In the genomic region with DNA sequence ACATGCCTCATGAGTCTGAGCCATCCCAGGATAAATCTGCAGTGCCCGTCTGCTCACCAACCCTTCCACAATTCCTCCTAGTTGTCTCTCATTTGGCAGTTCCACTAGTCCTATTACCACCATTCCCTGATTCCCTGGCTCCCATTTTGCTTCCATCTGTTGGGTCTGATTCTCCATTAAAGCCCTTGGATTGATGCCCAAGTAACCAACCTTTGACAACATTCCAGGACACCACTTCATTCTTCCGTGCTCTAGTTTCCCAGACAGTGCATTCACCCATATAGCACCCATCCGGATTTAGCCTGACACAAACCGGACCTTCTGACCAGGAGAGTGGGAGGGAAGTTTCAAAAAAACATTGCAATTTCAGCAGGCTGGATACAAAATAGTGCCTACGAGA, we compare ENCODE assay signal across 17 cellular contexts.
DNase-seq lines count a peak whose midpoint lies in the region; ATAC-seq and TF ChIP-seq lines count a peak whose summit lies in the region.
"Had no signal": no experiment of that assay in that cellular context is flagged by ENCODE, and none has a peak within 500 bp of the region (broad histone marks: within the 10 kb centered on the region; RNA-seq: fewer than 3 reads in every experiment).

No MANE protein-coding gene starts in this region.

- H3K27me3 Mint-ChIP-seq in activated naive CD8-positive, alpha-beta T cell treated with anti-CD3 and anti-CD28 coated beads, Interleukin-2, amount 50 U/mL, for 24 hours = no peaks in the 10 kb centered on the region
- H3K27me3 Mint-ChIP-seq in activated CD8-positive, alpha-beta T cell treated with anti-CD3 and anti-CD28 coated beads for 36 hours = peaks cover 9% of the 10 kb centered on the region

- CTCF ChIA-PET in activated CD8-positive, alpha-beta T cell treated with anti-CD3 and anti-CD28 coated beads for 36 hours (lab: Charles Lee) = no interaction called here

- H3K4me1 Mint-ChIP-seq in activated naive CD8-positive, alpha-beta T cell treated with anti-CD3 and anti-CD28 coated beads, Interleukin-2, amount 50 U/mL, for 24 hours = no peaks in the 10 kb centered on the region
- no peaks in the 10 kb centered on the region for H3K4me1 Mint-ChIP-seq in activated CD8-positive, alpha-beta T cell treated with anti-CD3 and anti-CD28 coated beads for 36 hours (ENCODE audit: low read depth)
- H3K4me1 Mint-ChIP-seq: nephron progenitor cell had no signal

- H3K9me3 Mint-ChIP-seq in activated naive CD8-positive, alpha-beta T cell treated with anti-CD3 and anti-CD28 coated beads, Interleukin-2, amount 50 U/mL, for 24 hours = no peaks in the 10 kb centered on the region
- no peaks in the 10 kb centered on the region for H3K9me3 Mint-ChIP-seq in activated CD8-positive, alpha-beta T cell treated with anti-CD3 and anti-CD28 coated beads for 36 hours
- H3K9me3 Mint-ChIP-seq: nephron progenitor cell had no signal

- H3K4me3 ChIP-seq in cardiac fibroblast (replicated peaks in 1 of 2; ENCODE audit: low read depth in 2 of 2, low read length in 2 of 2) = no peak overlapping the region
- H3K4me3 ChIP-seq: body of pancreas, lung had no signal

- intact Hi-C loops in activated CD8-positive, alpha-beta T cell treated with anti-CD3 and anti-CD28 coated beads for 36 hours (cut with micrococcal nuclease) = no loop called here

- TF ChIP-seq CTCF in cardiac fibroblast (IDR thresholded peaks at IDR 0.05; ENCODE audit: low read depth, low read length) = no peak
- no peak for TF ChIP-seq CTCF in activated CD8-positive, alpha-beta T cell treated with anti-CD3 and anti-CD28 coated beads for 36 hours (IDR thresholded peaks at IDR 0.05)

- no peak for ATAC-seq in activated naive CD8-positive, alpha-beta T cell treated with anti-CD3 and anti-CD28 coated beads, Interleukin-2, amount 50 U/mL, for 24 hours
- no peak for ATAC-seq in activated CD8-positive, alpha-beta T cell treated with anti-CD3 and anti-CD28 coated beads for 36 hours
- ATAC-seq: body of pancreas had no signal

- POLR2A ChIA-PET in activated CD8-positive, alpha-beta T cell treated with anti-CD3 and anti-CD28 coated beads for 36 hours (lab: Charles Lee) = no interaction called here

- DNase-seq in Daoy (ENCODE audit: low read depth) (peak; percentile 75), NCI-H446 (lab: John Stamatoyannopoulos, UW) (peak; percentile 68 to 93), cardiac fibroblast (ENCODE audit: low read depth in 2 of 2) (peak; percentile 58 to 62), myocyte (ENCODE audit: low read depth) (peak; percentile 74), NCI-H345 (lab: John Stamatoyannopoulos, UW) (no peak)
- DNase-seq in activated naive CD8-positive, alpha-beta T cell treated with anti-CD3 and anti-CD28 coated beads, Interleukin-2, amount 50 U/mL, for 24 hours = no peak
- no peak for DNase-seq in activated CD8-positive, alpha-beta T cell treated with anti-CD3 and anti-CD28 coated beads for 36 hours
- no peak for DNase-seq in activated naive CD4-positive, alpha-beta T cell treated with anti-CD3 and anti-CD28 coated beads, Interleukin-2, amount 50 U/mL, for 16 hours
- DNase-seq: activated CD4-positive, CD25-positive, alpha-beta regulatory T cell; activated gamma-delta T cell treated with Interleukin-2 at 50 U/mL for 16 hours; body of pancreas; effector CD4-positive, alpha-beta T cell; MM.1S; NCI-H1930; NCI-H526 treated with DMSO at 0.1 percent for 48 hours; nephron progenitor cell had no signal

- no peaks in the 10 kb centered on the region for H3K36me3 Mint-ChIP-seq in activated naive CD8-positive, alpha-beta T cell treated with anti-CD3 and anti-CD28 coated beads, Interleukin-2, amount 50 U/mL, for 24 hours (ENCODE audit: low read depth)
- no peaks in the 10 kb centered on the region for H3K36me3 Mint-ChIP-seq in activated CD8-positive, alpha-beta T cell treated with anti-CD3 and anti-CD28 coated beads for 36 hours (ENCODE audit: low read depth)

- H3K4me3 Mint-ChIP-seq in activated naive CD8-positive, alpha-beta T cell treated with anti-CD3 and anti-CD28 coated beads, Interleukin-2, amount 50 U/mL, for 24 hours = no peak overlapping the region
- H3K4me3 Mint-ChIP-seq in activated CD8-positive, alpha-beta T cell treated with anti-CD3 and anti-CD28 coated beads for 36 hours = no peak overlapping the region
- H3K4me3 Mint-ChIP-seq: nephron progenitor cell had no signal

- no peak overlapping the region for H3K27ac Mint-ChIP-seq in activated naive CD8-positive, alpha-beta T cell treated with anti-CD3 and anti-CD28 coated beads, Interleukin-2, amount 50 U/mL, for 24 hours
- no peak overlapping the region for H3K27ac Mint-ChIP-seq in activated CD8-positive, alpha-beta T cell treated with anti-CD3 and anti-CD28 coated beads for 36 hours
- H3K27ac Mint-ChIP-seq: nephron progenitor cell had no signal

Comparison
In these comparisons a context has a peak if more than half of its experiments do, and no peak if none do; other contexts are left out.
1. DNase-seq: peak in Daoy (single experiment), NCI-H446 (2 of 2), cardiac fibroblast (2 of 2) and myocyte (single experiment); none in NCI-H345 (single experiment), activated naive CD8-positive, alpha-beta T cell treated with anti-CD3 and anti-CD28 coated beads, Interleukin-2, amount 50 U/mL, for 24 hours (single experiment), activated CD8-positive, alpha-beta T cell treated with anti-CD3 and anti-CD28 coated beads for 36 hours (single experiment) and activated naive CD4-positive, alpha-beta T cell treated with anti-CD3 and anti-CD28 coated beads, Interleukin-2, amount 50 U/mL, for 16 hours (single experiment).